ENCODE assay signal across 3 cellular contexts in genomic region chr3:42810706-42811105, GRCh38. TPM values are rescaled to one million over a fixed set of nuclear protein-coding genes. Genes with fewer than 3 reads are reported as not detected.
"Had no signal": no experiment of that assay in that cellular context is flagged by ENCODE, and none has a peak within 500 bp of the region (broad histone marks: within the 10 kb centered on the region; RNA-seq: fewer than 3 reads in every experiment).

No MANE protein-coding gene starts in this region.

RNA-seq across cellular contexts. Expression of gene ACKR2, which starts 1.5 kb away (rescaled TPM):
- total RNA-seq: NCI-H460 had no signal
- polyA plus RNA-seq: IgD-negative memory B cell had no signal

RNA-seq across cellular contexts. Expression of gene CCDC13, which starts 37.7 kb away (rescaled TPM):
- total RNA-seq: activated T-helper 1 cell treated with anti-CD3 and anti-CD28 coated beads, Interleukin-12 subunit alpha, Interleukin-12 subunit beta, Interleukin-2, Interleukin-4 antibody, amounts not matched to agents 30 ng/mL and 10 ng/mL and 1 ng/mL, durations not matched to agents 14 hours and 24 hours and 36 hours had no signal
